In the genomic region with DNA sequence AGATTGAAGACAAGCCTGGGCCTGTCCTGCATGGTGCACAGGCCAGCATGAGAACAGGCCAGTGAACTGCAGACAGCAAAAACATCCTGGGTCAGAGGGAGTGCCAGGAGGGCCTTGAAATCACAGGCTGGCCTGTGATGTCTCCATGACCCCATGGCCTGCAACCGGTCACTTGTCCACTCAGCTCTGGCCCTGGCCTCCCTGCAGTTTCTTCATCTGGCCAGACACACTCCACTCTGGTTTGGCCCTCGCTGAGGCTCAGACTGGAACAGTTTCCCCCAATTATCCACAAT, we compare ENCODE assay signal across 10 cellular contexts. TPM values are rescaled to one million over a fixed set of nuclear protein-coding genes. Genes with fewer than 3 reads are reported as not detected.
DNase-seq lines count a peak whose midpoint lies in the region; ATAC-seq and TF ChIP-seq lines count a peak whose summit lies in the region.
"Had no signal": no experiment of that assay in that cellular context is flagged by ENCODE, and none has a peak within 500 bp of the region (broad histone marks: within the 10 kb centered on the region; RNA-seq: fewer than 3 reads in every experiment).

No MANE protein-coding gene starts in this region.

- no peaks in the 10 kb centered on the region for H3K27me3 ChIP-seq in adrenal gland
- H3K27me3 ChIP-seq in foreskin keratinocyte, result peaks cover 2% of the 10 kb centered on the region
- no peaks in the 10 kb centered on the region for H3K27me3 ChIP-seq in upper lobe of left lung

- no peak for TF ChIP-seq POLR2A in adrenal gland (IDR thresholded peaks at IDR 0.05)
- no peak for TF ChIP-seq POLR2A in upper lobe of left lung (IDR thresholded peaks at IDR 0.05)

- no peaks in the 10 kb centered on the region for H3K36me3 Mint-ChIP-seq in nephron (ENCODE audit: low read depth)

- H3K27me3 Mint-ChIP-seq in nephron (ENCODE audit: low read depth), result no peaks in the 10 kb centered on the region
- peaks cover 9% of the 10 kb centered on the region for H3K27me3 Mint-ChIP-seq in stimulated activated naive CD8-positive, alpha-beta T cell treated with anti-CD3 and anti-CD28 coated beads, Interleukin-15, amount 100 ng/mL, for 72 hours

- intact Hi-C loops in adrenal gland (cut with DNase I), result no loop called here

- H3K9me3 ChIP-seq in adrenal gland (replicated peaks in 1 of 3) (no peaks in the 10 kb centered on the region), upper lobe of left lung (no peaks in the 10 kb centered on the region)

- TF ChIP-seq CTCF in adrenal gland (IDR thresholded peaks at IDR 0.05), result no peak
- TF ChIP-seq CTCF in foreskin keratinocyte (conservative IDR thresholded peaks at IDR 0.05), result no peak
- no peak for TF ChIP-seq CTCF in nephron (IDR thresholded peaks at IDR 0.05; ENCODE audit: unreplicated experiment in 3 of 3)
- no peak for TF ChIP-seq CTCF in upper lobe of left lung (IDR thresholded peaks at IDR 0.05)

- DNase-seq in adrenal gland (peak in 5 of 7 donors; percentile 16 to 77 (median 57)), foreskin keratinocyte (peak; percentile 9 to 30), upper lobe of left lung (no peak), DMS114 treated with DMSO at 0.1 percent for 48 hours (lab: John Stamatoyannopoulos, UW; ENCODE audit: unreplicated experiment) (no peak)
- no peak for DNase-seq in activated CD8-positive, alpha-beta memory T cell treated with anti-CD3 and anti-CD28 coated beads, Interleukin-2, amount 50 U/mL, for 4 hours
- DNase-seq in stimulated activated naive CD8-positive, alpha-beta T cell treated with anti-CD3 and anti-CD28 coated beads, Interleukin-15, amount 100 ng/mL, for 72 hours, result no peak
- DNase-seq: cortex of kidney had no signal

- peak overlapping the region; percentile 7 to 85 (median 58) for H3K27ac Mint-ChIP-seq in nephron
- no peak overlapping the region for H3K27ac Mint-ChIP-seq in stimulated activated naive CD8-positive, alpha-beta T cell treated with anti-CD3 and anti-CD28 coated beads, Interleukin-15, amount 100 ng/mL, for 72 hours
- H3K27ac Mint-ChIP-seq: T-helper 1 cell treated with Interleukin-12 subunit alpha and Interleukin-12 subunit beta and Interleukin-4 antibody, amounts not matched to agents 30 μg/mL and 1 μg/mL, for 36 hours had no signal

- H3K4me1 ChIP-seq in adrenal gland (replicated peaks in 1 of 2) (peaks cover 53 to 83% of the 10 kb centered on the region in 2 donors), foreskin keratinocyte (peaks cover 12% of the 10 kb centered on the region), upper lobe of left lung (peaks cover 68 to 84% (median 72%) of the 10 kb centered on the region in 4 donors)

- H3K4me3 Mint-ChIP-seq in nephron, result no peak overlapping the region
- H3K4me3 Mint-ChIP-seq in stimulated activated naive CD8-positive, alpha-beta T cell treated with anti-CD3 and anti-CD28 coated beads, Interleukin-15, amount 100 ng/mL, for 72 hours, result no peak overlapping the region
- H3K4me3 Mint-ChIP-seq: T-helper 1 cell treated with Interleukin-12 subunit alpha and Interleukin-12 subunit beta and Interleukin-4 antibody, amounts not matched to agents 30 μg/mL and 1 μg/mL, for 36 hours had no signal

- 32 to 66% (median 46%) methylated on average over 2 of the region's 2 CpGs for WGBS in adrenal gland, 4 donors
- WGBS in upper lobe of left lung, 2 donors, result 65 to 76% methylated on average over 2 of the region's 2 CpGs

- peak; percentile 44 for ATAC-seq in foreskin keratinocyte
- peak in 1 of 2 donors; percentile 63 for ATAC-seq in upper lobe of left lung (ENCODE audit: low FRiP score in 2 of 2)
- no peak for ATAC-seq in stimulated activated naive CD8-positive, alpha-beta T cell treated with anti-CD3 and anti-CD28 coated beads, Interleukin-15, amount 100 ng/mL, for 72 hours

- H3K36me3 ChIP-seq in adrenal gland (replicated peaks in 1 of 2) (no peaks in the 10 kb centered on the region), upper lobe of left lung (no peaks in the 10 kb centered on the region)

- H3K9me3 Mint-ChIP-seq in nephron, result no peaks in the 10 kb centered on the region
- no peaks in the 10 kb centered on the region for H3K9me3 Mint-ChIP-seq in stimulated activated naive CD8-positive, alpha-beta T cell treated with anti-CD3 and anti-CD28 coated beads, Interleukin-15, amount 100 ng/mL, for 72 hours
- H3K9me3 Mint-ChIP-seq: T-helper 1 cell treated with Interleukin-12 subunit alpha and Interleukin-12 subunit beta and Interleukin-4 antibody, amounts not matched to agents 30 μg/mL and 1 μg/mL, for 36 hours had no signal

- H3K4me3 ChIP-seq in adrenal gland (no peak overlapping the region), upper lobe of left lung (no peak overlapping the region)

- peaks cover 79% of the 10 kb centered on the region for H3K4me1 Mint-ChIP-seq in nephron
- H3K4me1 Mint-ChIP-seq in stimulated activated naive CD8-positive, alpha-beta T cell treated with anti-CD3 and anti-CD28 coated beads, Interleukin-15, amount 100 ng/mL, for 72 hours, result no peaks in the 10 kb centered on the region

- peak overlapping the region in 4 of 5 donors; percentile 20 to 79 (median 58) for H3K27ac ChIP-seq in adrenal gland
- H3K27ac ChIP-seq in foreskin keratinocyte, result no peak overlapping the region
- peak overlapping the region; percentile 55 to 83 (median 76) for H3K27ac ChIP-seq in upper lobe of left lung
- H3K27ac ChIP-seq: KMS-11 had no signal

- TF ChIP-seq EP300 in upper lobe of left lung (IDR thresholded peaks at IDR 0.05), result peak in 1 of 4 donors; percentile 15

RNA-seq across cellular contexts. Expression of a gene that starts 12.6 kb away (rescaled TPM):
- total RNA-seq in adrenal gland, result 10 to 100 TPM; 14.7 to 31.0 (median 20.1) TPM
- 10 to 100 TPM in 1 of 3 donors, 1 to 10 TPM in 2; 2.4 to 12.4 (median 5.7) TPM for polyA plus RNA-seq in adrenal gland
- 0.10 and 0.14 TPM in 2 replicates for total RNA-seq in foreskin keratinocyte
- 0.04 and 0.22 TPM in 2 replicates for polyA plus RNA-seq in foreskin keratinocyte
- total RNA-seq in upper lobe of left lung, result 10 to 100 TPM; 14.9 to 23.5 (median 20.5) TPM

Comparison
In these comparisons a context has a peak if more than half of its experiments do, and no peak if none do; other contexts are left out.
1. DNase-seq: peak in adrenal gland (5 of 7) and foreskin keratinocyte (2 of 2); none in upper lobe of left lung (0 of 2), activated CD8-positive, alpha-beta memory T cell treated with anti-CD3 and anti-CD28 coated beads, Interleukin-2, amount 50 U/mL, for 4 hours (single experiment), DMS114 treated with DMSO at 0.1 percent for 48 hours (single experiment) and stimulated activated naive CD8-positive, alpha-beta T cell treated with anti-CD3 and anti-CD28 coated beads, Interleukin-15, amount 100 ng/mL, for 72 hours (0 of 2).
2. H3K27ac Mint-ChIP-seq: peak in nephron (3 of 3); none in stimulated activated naive CD8-positive, alpha-beta T cell treated with anti-CD3 and anti-CD28 coated beads, Interleukin-15, amount 100 ng/mL, for 72 hours (0 of 2).
3. RNA of a gene that starts 12.6 kb away (total RNA-seq): 14.9 to 23.5 TPM in upper lobe of left lung and 14.7 to 31.0 TPM in adrenal gland; 0.10 to 0.14 TPM in foreskin keratinocyte; every median in the first group is over 10 times any median in the second.